ENCODE assay signal across 8 cellular contexts in the genomic region with DNA sequence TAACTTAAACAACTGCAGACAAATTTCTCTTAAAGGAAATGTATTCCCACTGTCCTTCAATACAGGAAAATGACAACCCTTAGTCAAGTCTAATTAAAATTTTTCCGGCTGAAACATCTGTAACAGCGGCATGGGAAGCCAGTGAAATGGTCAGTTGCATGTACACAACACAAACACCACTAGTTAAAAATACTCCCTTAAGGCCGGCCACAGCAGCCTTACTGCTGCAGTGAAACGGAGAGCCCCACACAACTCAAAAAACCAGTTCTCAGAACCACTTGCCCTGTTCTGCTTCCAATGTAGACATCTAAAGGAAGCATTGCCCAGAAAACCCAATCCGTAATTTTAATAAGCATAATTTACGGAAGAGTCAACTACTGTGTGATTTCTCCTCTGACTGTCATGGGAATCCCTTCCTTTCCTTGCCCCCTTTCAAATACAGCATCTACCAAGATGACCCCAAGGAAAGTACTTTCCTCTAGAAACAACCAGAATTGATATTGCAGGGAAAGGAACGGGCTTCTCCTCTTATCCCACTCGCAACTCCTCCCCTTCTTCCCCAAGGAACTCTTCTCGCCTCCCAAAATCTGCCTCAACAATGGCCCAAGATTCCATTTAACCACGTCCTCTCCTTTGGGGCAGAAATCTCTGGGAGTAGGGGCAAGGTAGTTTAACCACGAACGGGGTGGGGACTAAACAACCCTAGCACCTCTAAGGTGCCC. TPM values are rescaled to one million over a fixed set of nuclear protein-coding genes. Genes with fewer than 3 reads are reported as not detected.
A peak's percentile ranks its signal among the peaks of the same experiment; 100 is the strongest.
DNase-seq lines count a peak whose midpoint lies in the region; ATAC-seq and TF ChIP-seq lines count a peak whose summit lies in the region.

No MANE protein-coding gene starts in this region.

- H3K4me3 ChIP-seq in AG10803 (ENCODE audit: low read length) (peak overlapping the region; percentile 96), MM.1S (ENCODE audit: low read length) (peak overlapping the region; percentile 90; the same call in 1 of the 2 replicates), esophagus (ENCODE audit: low read depth in 1 of 2, low read length in 2 of 2) (peak overlapping the region; percentile 53 to 67), neuronal stem cell (ENCODE audit: low read length in 2 of 2) (peak overlapping the region; percentile 62 to 93)

- no peak overlapping the region for H3K18ac ChIP-seq in neuronal stem cell (ENCODE audit: low read length)

- H3K36me3 ChIP-seq in MM.1S (replicated peaks; ENCODE audit: insufficient read depth, low read length) (no peaks in the 10 kb centered on the region), esophagus (ENCODE audit: control insufficient read depth in 2 of 2, insufficient read depth in 2 of 2, low read length in 1 of 2) (no peaks in the 10 kb centered on the region), neuronal stem cell (replicated peaks in 1 of 2; ENCODE audit: control insufficient read depth in 2 of 2, insufficient read depth in 2 of 2, low read length in 2 of 2) (peaks cover 0 to 2% of the 10 kb centered on the region in 2 donors)

- peaks cover 4% of the 10 kb centered on the region; the same call in 1 of the 2 replicates for H3F3A ChIP-seq in MM.1S (ENCODE audit: insufficient read depth, low read length)

- no peak for TF ChIP-seq CTCF in AG10803 (conservative IDR thresholded peaks at IDR 0.05; ENCODE audit: low read length)
- no peak for TF ChIP-seq CTCF in MM.1S (IDR thresholded peaks at IDR 0.05; ENCODE audit: low read length)

- no peak overlapping the region for H3K4ac ChIP-seq in neuronal stem cell (ENCODE audit: low read length)

- no peak overlapping the region for H2BK120ac ChIP-seq in neuronal stem cell (ENCODE audit: low read depth, low read length)

- H3K27me3 ChIP-seq in MM.1S (replicated peaks; ENCODE audit: insufficient read depth, low read length), result peaks cover 6% of the 10 kb centered on the region; the same call in 1 of the 2 replicates
- peaks cover 0 to 7% of the 10 kb centered on the region in 2 donors for H3K27me3 ChIP-seq in esophagus (ENCODE audit: control insufficient read depth in 1 of 2, insufficient read depth in 2 of 2, low read length in 2 of 2)
- no peaks in the 10 kb centered on the region for H3K27me3 ChIP-seq in neuronal stem cell (ENCODE audit: control insufficient read depth in 3 of 3, insufficient read depth in 3 of 3, low read depth in 1 of 3, low read length in 3 of 3)

- no peak overlapping the region for H2AK5ac ChIP-seq in neuronal stem cell (ENCODE audit: low read depth, low read length)

- H3K79me1 ChIP-seq in neuronal stem cell (ENCODE audit: low read depth, low read length), result peaks cover 2% of the 10 kb centered on the region

- H3K4me1 ChIP-seq in MM.1S (ENCODE audit: low read length), result no peaks in the 10 kb centered on the region
- peaks cover 4 to 6% of the 10 kb centered on the region in 2 donors for H3K4me1 ChIP-seq in esophagus (ENCODE audit: control insufficient read depth in 2 of 2, insufficient read depth in 2 of 2, low read length in 1 of 2)
- peaks cover 10 to 11% of the 10 kb centered on the region in 2 donors for H3K4me1 ChIP-seq in neuronal stem cell (ENCODE audit: control insufficient read depth in 2 of 2, insufficient read depth in 1 of 2, low read depth in 1 of 2, low read length in 2 of 2)

- peak overlapping the region; percentile 95 for H3K4me2 ChIP-seq in MM.1S (ENCODE audit: low read depth, low read length)
- H3K4me2 ChIP-seq in neuronal stem cell (ENCODE audit: insufficient read depth, low read length, poor library complexity, severe bottlenecking), result peak overlapping the region; percentile 87

- H2BK5ac ChIP-seq in neuronal stem cell (ENCODE audit: low read length), result peak overlapping the region; percentile 67

- H3K27ac ChIP-seq in MM.1S (ENCODE audit: low read length), result no peak overlapping the region
- peak overlapping the region; percentile 65 to 77 for H3K27ac ChIP-seq in esophagus (ENCODE audit: low read depth in 2 of 2, low read length in 1 of 2)
- no peak overlapping the region for H3K27ac ChIP-seq in neuronal stem cell (replicated peaks; ENCODE audit: low read length)

- H2AFZ ChIP-seq in MM.1S (ENCODE audit: low read length), result no peak overlapping the region
- H2AFZ ChIP-seq in neuronal stem cell (ENCODE audit: low read length), result peak overlapping the region; percentile 98

- peak overlapping the region; percentile 94 for H4K8ac ChIP-seq in neuronal stem cell (ENCODE audit: low read depth, low read length)

- H2BK15ac ChIP-seq in neuronal stem cell (ENCODE audit: low read length), result no peak overlapping the region

- DNase-seq in AG10803 (ENCODE audit: low read depth), result no peak
- no peak for DNase-seq in MM.1S
- DNase-seq in neuronal stem cell (ENCODE audit: low spot score), result no peak
- no peak for DNase-seq in Kasumi-1 (lab: John Stamatoyannopoulos, UW)
- DNase-seq in activated CD4-positive, alpha-beta T cell treated with anti-CD3 and anti-CD28 coated beads, Interleukin-2, amount 50 U/mL, for 48 hours, result no peak

- no peaks in the 10 kb centered on the region for H3K9me2 ChIP-seq in MM.1S (replicated peaks; ENCODE audit: insufficient read depth, low read length)

- H3K9ac ChIP-seq in MM.1S (ENCODE audit: low read length) (no peak overlapping the region), neuronal stem cell (ENCODE audit: low read depth, low read length, poor library complexity) (peak overlapping the region; percentile 85)

- H3K79me2 ChIP-seq in MM.1S (ENCODE audit: low read length), result no peaks in the 10 kb centered on the region

- 39 to 40% methylated on average over 12 of the region's 12 CpGs for WGBS in esophagus, 2 donors
- no CpG with 5 or more reads among the region's 12 CpGs for WGBS in neuronal stem cell (ENCODE audit: extremely low coverage in 2 of 2, insufficient read length in 2 of 2, insufficient replicate concordance in 1 of 2), 2 donors

- ATAC-seq in GM18517 (IDR thresholded peaks at IDR 0.05; ENCODE audit: unreplicated experiment), result no peak
- no peak for ATAC-seq in HG02798 (IDR thresholded peaks at IDR 0.05; ENCODE audit: poor library complexity, unreplicated experiment)

- H4K20me1 ChIP-seq in MM.1S (ENCODE audit: insufficient read depth, low read length), result no peaks in the 10 kb centered on the region

- H3K14ac ChIP-seq in neuronal stem cell (ENCODE audit: low read length), result no peak overlapping the region

- no peak overlapping the region for H3K23ac ChIP-seq in neuronal stem cell (ENCODE audit: low read depth, low read length, poor library complexity)

- no peak overlapping the region for H4K91ac ChIP-seq in neuronal stem cell (ENCODE audit: low read depth, low read length, poor library complexity)

- H3K9me3 ChIP-seq in MM.1S (replicated peaks; ENCODE audit: insufficient read depth, low read length) (no peaks in the 10 kb centered on the region), esophagus (ENCODE audit: control insufficient read depth in 2 of 2, insufficient read depth in 1 of 2, low read depth in 1 of 2, low read length in 1 of 2) (no peaks in the 10 kb centered on the region), neuronal stem cell (replicated peaks in 1 of 2; ENCODE audit: control insufficient read depth in 2 of 2, insufficient read depth in 1 of 2, low read depth in 1 of 2, low read length in 2 of 2) (no peaks in the 10 kb centered on the region)

- no peak overlapping the region for H2BK12ac ChIP-seq in neuronal stem cell (ENCODE audit: low read length)

RNA-seq across cellular contexts. Expression of gene FBN1, which starts 1.6 kb away (rescaled TPM):
- polyA plus RNA-seq in esophagus, result 1 to 10 TPM; 1.8 to 6.4 TPM
- polyA plus RNA-seq in neuronal stem cell (2013, experiment 1 of 2), result 10.4 TPM
- polyA plus RNA-seq in neuronal stem cell (2013, experiment 2 of 2), result 10.1 TPM

Comparison
In these comparisons a context has a peak if more than half of its experiments do, and no peak if none do; other contexts are left out.
1. H3K27ac ChIP-seq: peak in esophagus (2 of 2); none in MM.1S (single experiment) and neuronal stem cell (single experiment).
2. Peak in every context shown above with its lines, with median percentiles within 50 percentile points of each other: H3K4me3 ChIP-seq.